2 cellular contexts compared by ENCODE assay signal in the genomic region with DNA sequence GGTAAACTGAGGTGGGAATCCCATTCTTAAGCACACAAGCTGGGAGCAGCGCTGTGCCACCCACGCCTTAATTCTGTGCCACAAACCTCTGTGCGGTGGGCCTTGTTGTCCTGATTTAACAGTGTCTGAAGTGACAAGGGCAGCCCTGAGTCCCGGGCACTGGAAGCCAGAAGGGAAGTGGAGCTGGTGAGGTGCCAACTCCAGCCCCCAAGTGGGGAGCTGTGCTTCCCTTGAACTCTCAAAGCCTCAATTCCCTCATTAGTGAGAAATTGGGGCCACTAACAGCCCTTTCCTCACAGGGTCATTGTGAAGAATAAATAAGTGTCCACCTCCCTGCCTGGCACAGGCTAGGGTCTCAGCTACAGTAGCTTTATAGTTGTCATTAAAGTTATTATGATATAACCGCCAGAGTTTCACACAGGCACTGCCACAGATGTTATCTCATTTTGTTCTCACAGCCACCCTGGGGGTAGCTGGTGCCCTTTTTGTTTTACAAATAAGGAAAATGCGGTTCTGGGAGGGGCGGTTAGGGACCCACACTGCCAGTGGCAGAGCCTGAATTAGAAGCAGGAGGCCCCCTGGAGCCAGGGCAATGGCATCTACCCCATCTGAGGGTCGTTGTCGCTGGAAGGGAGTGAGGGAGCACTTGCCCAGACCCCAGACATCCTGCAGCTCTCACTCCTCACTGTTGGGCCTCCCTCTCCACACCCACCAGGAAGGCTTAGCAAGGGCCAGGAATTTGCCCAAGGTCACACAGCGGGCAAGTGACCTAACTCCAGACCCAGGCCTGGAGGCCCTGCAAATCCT.
TF ChIP-seq lines count a peak whose summit lies in the region.

No MANE protein-coding gene starts in this region.

TF ChIP-seq in SK-N-SH treated with all-trans-retinoic acid at 6 μM for 48 hours, 23 proteins besides CTCF, POLR2A, EP300 and RAD21 (continued from another document):
- TF ChIP-seq, protein P1, sequence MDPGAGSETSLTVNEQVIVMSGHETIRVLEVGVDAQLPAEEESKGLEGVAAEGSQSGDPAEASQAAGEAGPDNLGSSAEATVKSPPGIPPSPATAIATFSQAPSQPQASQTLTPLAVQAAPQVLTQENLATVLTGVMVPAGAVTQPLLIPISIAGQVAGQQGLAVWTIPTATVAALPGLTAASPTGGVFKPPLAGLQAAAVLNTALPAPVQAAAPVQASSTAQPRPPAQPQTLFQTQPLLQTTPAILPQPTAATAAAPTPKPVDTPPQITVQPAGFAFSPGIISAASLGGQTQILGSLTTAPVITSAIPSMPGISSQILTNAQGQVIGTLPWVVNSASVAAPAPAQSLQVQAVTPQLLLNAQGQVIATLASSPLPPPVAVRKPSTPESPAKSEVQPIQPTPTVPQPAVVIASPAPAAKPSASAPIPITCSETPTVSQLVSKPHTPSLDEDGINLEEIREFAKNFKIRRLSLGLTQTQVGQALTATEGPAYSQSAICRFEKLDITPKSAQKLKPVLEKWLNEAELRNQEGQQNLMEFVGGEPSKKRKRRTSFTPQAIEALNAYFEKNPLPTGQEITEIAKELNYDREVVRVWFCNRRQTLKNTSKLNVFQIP (CRISPR knock-in tag; IDR thresholded peaks at IDR 0.05; ENCODE audit: borderline replicate concordance, low read depth), result no peak
- TF ChIP-seq, protein P2, sequence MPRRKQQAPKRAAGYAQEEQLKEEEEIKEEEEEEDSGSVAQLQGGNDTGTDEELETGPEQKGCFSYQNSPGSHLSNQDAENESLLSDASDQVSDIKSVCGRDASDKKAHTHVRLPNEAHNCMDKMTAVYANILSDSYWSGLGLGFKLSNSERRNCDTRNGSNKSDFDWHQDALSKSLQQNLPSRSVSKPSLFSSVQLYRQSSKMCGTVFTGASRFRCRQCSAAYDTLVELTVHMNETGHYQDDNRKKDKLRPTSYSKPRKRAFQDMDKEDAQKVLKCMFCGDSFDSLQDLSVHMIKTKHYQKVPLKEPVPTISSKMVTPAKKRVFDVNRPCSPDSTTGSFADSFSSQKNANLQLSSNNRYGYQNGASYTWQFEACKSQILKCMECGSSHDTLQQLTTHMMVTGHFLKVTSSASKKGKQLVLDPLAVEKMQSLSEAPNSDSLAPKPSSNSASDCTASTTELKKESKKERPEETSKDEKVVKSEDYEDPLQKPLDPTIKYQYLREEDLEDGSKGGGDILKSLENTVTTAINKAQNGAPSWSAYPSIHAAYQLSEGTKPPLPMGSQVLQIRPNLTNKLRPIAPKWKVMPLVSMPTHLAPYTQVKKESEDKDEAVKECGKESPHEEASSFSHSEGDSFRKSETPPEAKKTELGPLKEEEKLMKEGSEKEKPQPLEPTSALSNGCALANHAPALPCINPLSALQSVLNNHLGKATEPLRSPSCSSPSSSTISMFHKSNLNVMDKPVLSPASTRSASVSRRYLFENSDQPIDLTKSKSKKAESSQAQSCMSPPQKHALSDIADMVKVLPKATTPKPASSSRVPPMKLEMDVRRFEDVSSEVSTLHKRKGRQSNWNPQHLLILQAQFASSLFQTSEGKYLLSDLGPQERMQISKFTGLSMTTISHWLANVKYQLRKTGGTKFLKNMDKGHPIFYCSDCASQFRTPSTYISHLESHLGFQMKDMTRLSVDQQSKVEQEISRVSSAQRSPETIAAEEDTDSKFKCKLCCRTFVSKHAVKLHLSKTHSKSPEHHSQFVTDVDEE (CRISPR knock-in tag; IDR thresholded peaks at IDR 0.05), result no peak
- TF ChIP-seq ZNF70 (CRISPR knock-in tag; IDR thresholded peaks at IDR 0.05), result no peak
- TF ChIP-seq, protein P3, sequence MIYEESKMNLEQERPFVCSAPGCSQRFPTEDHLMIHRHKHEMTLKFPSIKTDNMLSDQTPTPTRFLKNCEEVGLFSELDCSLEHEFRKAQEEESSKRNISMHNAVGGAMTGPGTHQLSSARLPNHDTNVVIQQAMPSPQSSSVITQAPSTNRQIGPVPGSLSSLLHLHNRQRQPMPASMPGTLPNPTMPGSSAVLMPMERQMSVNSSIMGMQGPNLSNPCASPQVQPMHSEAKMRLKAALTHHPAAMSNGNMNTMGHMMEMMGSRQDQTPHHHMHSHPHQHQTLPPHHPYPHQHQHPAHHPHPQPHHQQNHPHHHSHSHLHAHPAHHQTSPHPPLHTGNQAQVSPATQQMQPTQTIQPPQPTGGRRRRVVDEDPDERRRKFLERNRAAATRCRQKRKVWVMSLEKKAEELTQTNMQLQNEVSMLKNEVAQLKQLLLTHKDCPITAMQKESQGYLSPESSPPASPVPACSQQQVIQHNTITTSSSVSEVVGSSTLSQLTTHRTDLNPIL (CRISPR knock-in tag; IDR thresholded peaks at IDR 0.05; ENCODE audit: low read depth), result no peak
- TF ChIP-seq ARNTL (CRISPR knock-in tag; IDR thresholded peaks at IDR 0.05; ENCODE audit: borderline replicate concordance, low read depth), result no peak

TF ChIP-seq in WTC11, 78 proteins besides CTCF, POLR2A, EP300 and RAD21:
- TF ChIP-seq, protein P4, sequence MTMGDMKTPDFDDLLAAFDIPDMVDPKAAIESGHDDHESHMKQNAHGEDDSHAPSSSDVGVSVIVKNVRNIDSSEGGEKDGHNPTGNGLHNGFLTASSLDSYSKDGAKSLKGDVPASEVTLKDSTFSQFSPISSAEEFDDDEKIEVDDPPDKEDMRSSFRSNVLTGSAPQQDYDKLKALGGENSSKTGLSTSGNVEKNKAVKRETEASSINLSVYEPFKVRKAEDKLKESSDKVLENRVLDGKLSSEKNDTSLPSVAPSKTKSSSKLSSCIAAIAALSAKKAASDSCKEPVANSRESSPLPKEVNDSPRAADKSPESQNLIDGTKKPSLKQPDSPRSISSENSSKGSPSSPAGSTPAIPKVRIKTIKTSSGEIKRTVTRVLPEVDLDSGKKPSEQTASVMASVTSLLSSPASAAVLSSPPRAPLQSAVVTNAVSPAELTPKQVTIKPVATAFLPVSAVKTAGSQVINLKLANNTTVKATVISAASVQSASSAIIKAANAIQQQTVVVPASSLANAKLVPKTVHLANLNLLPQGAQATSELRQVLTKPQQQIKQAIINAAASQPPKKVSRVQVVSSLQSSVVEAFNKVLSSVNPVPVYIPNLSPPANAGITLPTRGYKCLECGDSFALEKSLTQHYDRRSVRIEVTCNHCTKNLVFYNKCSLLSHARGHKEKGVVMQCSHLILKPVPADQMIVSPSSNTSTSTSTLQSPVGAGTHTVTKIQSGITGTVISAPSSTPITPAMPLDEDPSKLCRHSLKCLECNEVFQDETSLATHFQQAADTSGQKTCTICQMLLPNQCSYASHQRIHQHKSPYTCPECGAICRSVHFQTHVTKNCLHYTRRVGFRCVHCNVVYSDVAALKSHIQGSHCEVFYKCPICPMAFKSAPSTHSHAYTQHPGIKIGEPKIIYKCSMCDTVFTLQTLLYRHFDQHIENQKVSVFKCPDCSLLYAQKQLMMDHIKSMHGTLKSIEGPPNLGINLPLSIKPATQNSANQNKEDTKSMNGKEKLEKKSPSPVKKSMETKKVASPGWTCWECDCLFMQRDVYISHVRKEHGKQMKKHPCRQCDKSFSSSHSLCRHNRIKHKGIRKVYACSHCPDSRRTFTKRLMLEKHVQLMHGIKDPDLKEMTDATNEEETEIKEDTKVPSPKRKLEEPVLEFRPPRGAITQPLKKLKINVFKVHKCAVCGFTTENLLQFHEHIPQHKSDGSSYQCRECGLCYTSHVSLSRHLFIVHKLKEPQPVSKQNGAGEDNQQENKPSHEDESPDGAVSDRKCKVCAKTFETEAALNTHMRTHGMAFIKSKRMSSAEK (CRISPR knock-in tag; IDR thresholded peaks at IDR 0.05; ENCODE audit: borderline replicate concordance), result no peak
- TF ChIP-seq GRHL2 (CRISPR knock-in tag; IDR thresholded peaks at IDR 0.05; ENCODE audit: insufficient replicate concordance, severe bottlenecking) (no peak), MXD4 (CRISPR knock-in tag; IDR thresholded peaks at IDR 0.05; ENCODE audit: borderline replicate concordance) (no peak)
